Comparison of ENCODE assay signal across 1 cellular context in the genomic region with DNA sequence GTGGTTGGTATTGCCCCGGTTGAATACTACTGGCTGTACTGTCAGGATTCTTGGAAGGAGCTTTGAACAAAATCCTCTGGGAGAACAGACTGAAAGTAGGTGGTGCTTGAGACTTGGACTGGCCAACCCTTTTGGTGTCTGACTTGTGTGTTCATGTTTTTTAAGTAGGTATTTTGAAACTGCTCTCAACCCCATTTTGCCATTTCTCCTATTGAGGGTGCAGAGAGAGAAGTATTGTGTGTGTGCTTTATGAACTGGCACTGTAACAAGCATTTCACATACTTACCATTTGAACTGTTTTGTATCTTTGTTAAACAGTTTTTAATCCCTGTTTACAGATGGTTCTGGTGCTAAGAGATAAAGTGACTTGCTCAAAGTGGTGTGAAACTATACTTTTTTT.
A peak's percentile ranks its signal among the peaks of the same experiment; 100 is the strongest.
TF ChIP-seq lines count a peak whose summit lies in the region.

No MANE protein-coding gene starts in this region.

TF ChIP-seq in K562, 482 proteins besides CTCF, POLR2A, EP300 and RAD21 (continued from another document and continues in another):
- TF ChIP-seq, protein P1, sequence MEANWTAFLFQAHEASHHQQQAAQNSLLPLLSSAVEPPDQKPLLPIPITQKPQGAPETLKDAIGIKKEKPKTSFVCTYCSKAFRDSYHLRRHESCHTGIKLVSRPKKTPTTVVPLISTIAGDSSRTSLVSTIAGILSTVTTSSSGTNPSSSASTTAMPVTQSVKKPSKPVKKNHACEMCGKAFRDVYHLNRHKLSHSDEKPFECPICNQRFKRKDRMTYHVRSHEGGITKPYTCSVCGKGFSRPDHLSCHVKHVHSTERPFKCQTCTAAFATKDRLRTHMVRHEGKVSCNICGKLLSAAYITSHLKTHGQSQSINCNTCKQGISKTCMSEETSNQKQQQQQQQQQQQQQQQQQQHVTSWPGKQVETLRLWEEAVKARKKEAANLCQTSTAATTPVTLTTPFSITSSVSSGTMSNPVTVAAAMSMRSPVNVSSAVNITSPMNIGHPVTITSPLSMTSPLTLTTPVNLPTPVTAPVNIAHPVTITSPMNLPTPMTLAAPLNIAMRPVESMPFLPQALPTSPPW (CRISPR knock-in tag; IDR thresholded peaks at IDR 0.05), result no peak
- TF ChIP-seq PML (IDR thresholded peaks at IDR 0.05; ENCODE audit: low read length), result peak; percentile 83
- TF ChIP-seq TEAD2 (tag; IDR thresholded peaks at IDR 0.05), result no peak
- TF ChIP-seq HDAC8 (tag; IDR thresholded peaks at IDR 0.05), result no peak
- TF ChIP-seq MIER1 (IDR thresholded peaks at IDR 0.05; ENCODE audit: low read depth), result no peak
- TF ChIP-seq RHOXF2B (CRISPR knock-in tag; conservative IDR thresholded peaks at IDR 0.05), result no peak
- TF ChIP-seq KDM1A (IDR thresholded peaks at IDR 0.05), result no peak
- TF ChIP-seq ZNF3 (CRISPR knock-in tag; IDR thresholded peaks at IDR 0.05), result no peak
- no peak for TF ChIP-seq NRF1 (conservative IDR thresholded peaks at IDR 0.05 in 1 of 2, IDR thresholded peaks at IDR 0.05 in 1 of 2)
- no peak for TF ChIP-seq ASH1L (IDR thresholded peaks at IDR 0.05; ENCODE audit: borderline replicate concordance, low read depth, partially characterized antibody)
- TF ChIP-seq RCOR1 (IDR thresholded peaks at IDR 0.05; ENCODE audit: borderline replicate concordance in 1 of 2, low read depth in 2 of 2, low read length in 2 of 2), result no peak
- TF ChIP-seq TRIM28 (IDR thresholded peaks at IDR 0.05), result no peak
- TF ChIP-seq CHD4 (IDR thresholded peaks at IDR 0.05; ENCODE audit: insufficient read depth, insufficient replicate concordance, low read depth, low read length, poor library complexity, severe bottlenecking), result no peak
- TF ChIP-seq NR3C1 (CRISPR knock-in tag; IDR thresholded peaks at IDR 0.05), result no peak
- TF ChIP-seq, protein P2, sequence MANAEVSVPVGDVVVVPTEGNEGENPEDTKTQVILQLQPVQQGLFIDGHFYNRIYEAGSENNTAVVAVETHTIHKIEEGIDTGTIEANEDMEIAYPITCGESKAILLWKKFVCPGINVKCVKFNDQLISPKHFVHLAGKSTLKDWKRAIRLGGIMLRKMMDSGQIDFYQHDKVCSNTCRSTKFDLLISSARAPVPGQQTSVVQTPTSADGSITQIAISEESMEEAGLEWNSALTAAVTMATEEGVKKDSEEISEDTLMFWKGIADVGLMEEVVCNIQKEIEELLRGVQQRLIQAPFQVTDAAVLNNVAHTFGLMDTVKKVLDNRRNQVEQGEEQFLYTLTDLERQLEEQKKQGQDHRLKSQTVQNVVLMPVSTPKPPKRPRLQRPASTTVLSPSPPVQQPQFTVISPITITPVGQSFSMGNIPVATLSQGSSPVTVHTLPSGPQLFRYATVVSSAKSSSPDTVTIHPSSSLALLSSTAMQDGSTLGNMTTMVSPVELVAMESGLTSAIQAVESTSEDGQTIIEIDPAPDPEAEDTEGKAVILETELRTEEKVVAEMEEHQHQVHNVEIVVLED (CRISPR knock-in tag; IDR thresholded peaks at IDR 0.05), result no peak
- TF ChIP-seq, protein P3, sequence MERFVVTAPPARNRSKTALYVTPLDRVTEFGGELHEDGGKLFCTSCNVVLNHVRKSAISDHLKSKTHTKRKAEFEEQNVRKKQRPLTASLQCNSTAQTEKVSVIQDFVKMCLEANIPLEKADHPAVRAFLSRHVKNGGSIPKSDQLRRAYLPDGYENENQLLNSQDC (CRISPR knock-in tag; IDR thresholded peaks at IDR 0.05), result no peak
- TF ChIP-seq ZNF589 (CRISPR knock-in tag; IDR thresholded peaks at IDR 0.05; ENCODE audit: low read depth), result no peak
- TF ChIP-seq, protein P4, sequence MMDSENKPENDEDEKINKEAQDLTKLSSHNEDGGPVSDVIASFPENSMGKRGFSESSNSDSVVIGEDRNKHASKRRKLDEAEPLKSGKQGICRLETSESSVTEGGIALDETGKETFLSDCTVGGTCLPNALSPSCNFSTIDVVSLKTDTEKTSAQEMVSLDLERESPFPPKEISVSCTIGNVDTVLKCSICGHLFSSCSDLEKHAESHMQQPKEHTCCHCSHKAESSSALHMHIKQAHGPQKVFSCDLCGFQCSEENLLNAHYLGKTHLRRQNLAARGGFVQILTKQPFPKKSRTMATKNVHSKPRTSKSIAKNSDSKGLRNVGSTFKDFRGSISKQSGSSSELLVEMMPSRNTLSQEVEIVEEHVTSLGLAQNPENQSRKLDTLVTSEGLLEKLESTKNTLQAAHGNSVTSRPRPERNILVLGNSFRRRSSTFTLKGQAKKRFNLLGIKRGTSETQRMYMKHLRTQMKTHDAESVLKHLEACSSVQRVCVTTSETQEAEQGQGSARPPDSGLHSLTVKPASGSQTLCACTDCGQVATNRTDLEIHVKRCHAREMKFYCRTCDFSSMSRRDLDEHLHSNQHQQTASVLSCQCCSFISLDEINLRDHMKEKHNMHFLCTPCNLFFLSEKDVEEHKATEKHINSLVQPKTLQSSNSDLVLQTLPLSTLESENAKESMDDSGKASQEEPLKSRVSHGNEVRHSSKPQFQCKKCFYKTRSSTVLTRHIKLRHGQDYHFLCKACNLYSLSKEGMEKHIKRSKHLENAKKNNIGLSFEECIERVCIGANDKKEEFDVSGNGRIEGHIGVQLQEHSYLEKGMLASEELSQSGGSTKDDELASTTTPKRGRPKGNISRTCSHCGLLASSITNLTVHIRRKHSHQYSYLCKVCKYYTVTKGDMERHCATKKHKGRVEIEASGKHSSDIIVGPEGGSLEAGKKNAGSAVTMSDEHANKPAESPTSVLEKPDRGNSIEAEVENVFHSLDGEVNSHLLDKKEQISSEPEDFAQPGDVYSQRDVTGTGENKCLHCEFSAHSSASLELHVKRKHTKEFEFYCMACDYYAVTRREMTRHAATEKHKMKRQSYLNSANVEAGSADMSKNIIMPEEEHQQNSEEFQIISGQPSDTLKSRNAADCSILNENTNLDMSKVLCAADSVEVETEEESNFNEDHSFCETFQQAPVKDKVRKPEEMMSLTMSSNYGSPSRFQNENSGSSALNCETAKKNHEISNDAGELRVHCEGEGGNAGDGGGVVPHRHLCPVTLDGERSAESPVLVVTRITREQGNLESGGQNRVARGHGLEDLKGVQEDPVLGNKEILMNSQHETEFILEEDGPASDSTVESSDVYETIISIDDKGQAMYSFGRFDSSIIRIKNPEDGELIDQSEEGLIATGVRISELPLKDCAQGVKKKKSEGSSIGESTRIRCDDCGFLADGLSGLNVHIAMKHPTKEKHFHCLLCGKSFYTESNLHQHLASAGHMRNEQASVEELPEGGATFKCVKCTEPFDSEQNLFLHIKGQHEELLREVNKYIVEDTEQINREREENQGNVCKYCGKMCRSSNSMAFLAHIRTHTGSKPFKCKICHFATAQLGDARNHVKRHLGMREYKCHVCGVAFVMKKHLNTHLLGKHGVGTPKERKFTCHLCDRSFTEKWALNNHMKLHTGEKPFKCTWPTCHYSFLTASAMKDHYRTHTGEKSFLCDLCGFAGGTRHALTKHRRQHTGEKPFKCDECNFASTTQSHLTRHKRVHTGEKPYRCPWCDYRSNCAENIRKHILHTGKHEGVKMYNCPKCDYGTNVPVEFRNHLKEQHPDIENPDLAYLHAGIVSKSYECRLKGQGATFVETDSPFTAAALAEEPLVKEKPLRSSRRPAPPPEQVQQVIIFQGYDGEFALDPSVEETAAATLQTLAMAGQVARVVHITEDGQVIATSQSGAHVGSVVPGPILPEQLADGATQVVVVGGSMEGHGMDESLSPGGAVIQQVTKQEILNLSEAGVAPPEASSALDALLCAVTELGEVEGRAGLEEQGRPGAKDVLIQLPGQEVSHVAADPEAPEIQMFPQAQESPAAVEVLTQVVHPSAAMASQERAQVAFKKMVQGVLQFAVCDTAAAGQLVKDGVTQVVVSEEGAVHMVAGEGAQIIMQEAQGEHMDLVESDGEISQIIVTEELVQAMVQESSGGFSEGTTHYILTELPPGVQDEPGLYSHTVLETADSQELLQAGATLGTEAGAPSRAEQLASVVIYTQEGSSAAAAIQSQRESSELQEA (IDR thresholded peaks at IDR 0.05; ENCODE audit: low read depth), result no peak
- TF ChIP-seq ZNF436 (CRISPR knock-in tag; IDR thresholded peaks at IDR 0.05), result no peak
- TF ChIP-seq, protein P5, sequence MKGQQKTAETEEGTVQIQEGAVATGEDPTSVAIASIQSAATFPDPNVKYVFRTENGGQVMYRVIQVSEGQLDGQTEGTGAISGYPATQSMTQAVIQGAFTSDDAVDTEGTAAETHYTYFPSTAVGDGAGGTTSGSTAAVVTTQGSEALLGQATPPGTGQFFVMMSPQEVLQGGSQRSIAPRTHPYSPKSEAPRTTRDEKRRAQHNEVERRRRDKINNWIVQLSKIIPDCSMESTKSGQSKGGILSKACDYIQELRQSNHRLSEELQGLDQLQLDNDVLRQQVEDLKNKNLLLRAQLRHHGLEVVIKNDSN (CRISPR knock-in tag; IDR thresholded peaks at IDR 0.05), result no peak
- TF ChIP-seq MXI1 (IDR thresholded peaks at IDR 0.05; ENCODE audit: low read depth, low read length), result no peak
- TF ChIP-seq TBL1XR1 (IDR thresholded peaks at IDR 0.05; ENCODE audit: low read length in 2 of 2), result peak in 1 of 2 experiments; percentile 39; a peak in 1 of 4 replicates
- TF ChIP-seq, protein P6, sequence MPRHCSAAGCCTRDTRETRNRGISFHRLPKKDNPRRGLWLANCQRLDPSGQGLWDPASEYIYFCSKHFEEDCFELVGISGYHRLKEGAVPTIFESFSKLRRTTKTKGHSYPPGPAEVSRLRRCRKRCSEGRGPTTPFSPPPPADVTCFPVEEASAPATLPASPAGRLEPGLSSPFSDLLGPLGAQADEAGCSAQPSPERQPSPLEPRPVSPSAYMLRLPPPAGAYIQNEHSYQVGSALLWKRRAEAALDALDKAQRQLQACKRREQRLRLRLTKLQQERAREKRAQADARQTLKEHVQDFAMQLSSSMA (CRISPR knock-in tag; IDR thresholded peaks at IDR 0.05), result no peak
- no peak for TF ChIP-seq RBM22 (IDR thresholded peaks at IDR 0.05; ENCODE audit: low read depth, low read length, poor library complexity, severe bottlenecking)
- TF ChIP-seq CXXC5 (CRISPR knock-in tag; IDR thresholded peaks at IDR 0.05), result no peak
- TF ChIP-seq, protein P7, sequence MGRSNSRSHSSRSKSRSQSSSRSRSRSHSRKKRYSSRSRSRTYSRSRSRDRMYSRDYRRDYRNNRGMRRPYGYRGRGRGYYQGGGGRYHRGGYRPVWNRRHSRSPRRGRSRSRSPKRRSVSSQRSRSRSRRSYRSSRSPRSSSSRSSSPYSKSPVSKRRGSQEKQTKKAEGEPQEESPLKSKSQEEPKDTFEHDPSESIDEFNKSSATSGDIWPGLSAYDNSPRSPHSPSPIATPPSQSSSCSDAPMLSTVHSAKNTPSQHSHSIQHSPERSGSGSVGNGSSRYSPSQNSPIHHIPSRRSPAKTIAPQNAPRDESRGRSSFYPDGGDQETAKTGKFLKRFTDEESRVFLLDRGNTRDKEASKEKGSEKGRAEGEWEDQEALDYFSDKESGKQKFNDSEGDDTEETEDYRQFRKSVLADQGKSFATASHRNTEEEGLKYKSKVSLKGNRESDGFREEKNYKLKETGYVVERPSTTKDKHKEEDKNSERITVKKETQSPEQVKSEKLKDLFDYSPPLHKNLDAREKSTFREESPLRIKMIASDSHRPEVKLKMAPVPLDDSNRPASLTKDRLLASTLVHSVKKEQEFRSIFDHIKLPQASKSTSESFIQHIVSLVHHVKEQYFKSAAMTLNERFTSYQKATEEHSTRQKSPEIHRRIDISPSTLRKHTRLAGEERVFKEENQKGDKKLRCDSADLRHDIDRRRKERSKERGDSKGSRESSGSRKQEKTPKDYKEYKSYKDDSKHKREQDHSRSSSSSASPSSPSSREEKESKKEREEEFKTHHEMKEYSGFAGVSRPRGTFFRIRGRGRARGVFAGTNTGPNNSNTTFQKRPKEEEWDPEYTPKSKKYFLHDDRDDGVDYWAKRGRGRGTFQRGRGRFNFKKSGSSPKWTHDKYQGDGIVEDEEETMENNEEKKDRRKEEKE (IDR thresholded peaks at IDR 0.05; ENCODE audit: borderline replicate concordance in 1 of 2, control insufficient read depth in 1 of 2, low read depth in 2 of 2, low read length in 1 of 2), result no peak
- TF ChIP-seq ZNF23 (CRISPR knock-in tag; IDR thresholded peaks at IDR 0.05), result no peak
- TF ChIP-seq ARID1B (IDR thresholded peaks at IDR 0.05), result peak; percentile 94
- no peak for TF ChIP-seq HNRNPK (IDR thresholded peaks at IDR 0.05; ENCODE audit: low read depth, low read length, poor library complexity, severe bottlenecking)
- no peak for TF ChIP-seq ZNF707 (CRISPR knock-in tag; conservative IDR thresholded peaks at IDR 0.05)
- TF ChIP-seq, protein P8, sequence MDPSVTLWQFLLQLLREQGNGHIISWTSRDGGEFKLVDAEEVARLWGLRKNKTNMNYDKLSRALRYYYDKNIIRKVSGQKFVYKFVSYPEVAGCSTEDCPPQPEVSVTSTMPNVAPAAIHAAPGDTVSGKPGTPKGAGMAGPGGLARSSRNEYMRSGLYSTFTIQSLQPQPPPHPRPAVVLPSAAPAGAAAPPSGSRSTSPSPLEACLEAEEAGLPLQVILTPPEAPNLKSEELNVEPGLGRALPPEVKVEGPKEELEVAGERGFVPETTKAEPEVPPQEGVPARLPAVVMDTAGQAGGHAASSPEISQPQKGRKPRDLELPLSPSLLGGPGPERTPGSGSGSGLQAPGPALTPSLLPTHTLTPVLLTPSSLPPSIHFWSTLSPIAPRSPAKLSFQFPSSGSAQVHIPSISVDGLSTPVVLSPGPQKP (CRISPR knock-in tag; IDR thresholded peaks at IDR 0.05), result no peak
- TF ChIP-seq, protein P9, sequence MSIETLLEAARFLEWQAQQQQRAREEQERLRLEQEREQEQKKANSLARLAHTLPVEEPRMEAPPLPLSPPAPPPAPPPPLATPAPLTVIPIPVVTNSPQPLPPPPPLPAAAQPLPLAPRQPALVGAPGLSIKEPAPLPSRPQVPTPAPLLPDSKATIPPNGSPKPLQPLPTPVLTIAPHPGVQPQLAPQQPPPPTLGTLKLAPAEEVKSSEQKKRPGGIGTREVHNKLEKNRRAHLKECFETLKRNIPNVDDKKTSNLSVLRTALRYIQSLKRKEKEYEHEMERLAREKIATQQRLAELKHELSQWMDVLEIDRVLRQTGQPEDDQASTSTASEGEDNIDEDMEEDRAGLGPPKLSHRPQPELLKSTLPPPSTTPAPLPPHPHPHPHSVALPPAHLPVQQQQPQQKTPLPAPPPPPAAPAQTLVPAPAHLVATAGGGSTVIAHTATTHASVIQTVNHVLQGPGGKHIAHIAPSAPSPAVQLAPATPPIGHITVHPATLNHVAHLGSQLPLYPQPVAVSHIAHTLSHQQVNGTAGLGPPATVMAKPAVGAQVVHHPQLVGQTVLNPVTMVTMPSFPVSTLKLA (conservative IDR thresholded peaks at IDR 0.05), result 0 out of 4 replicates have a peak, but pooled peaks of 1 of the 2 experiments have one; percentile 43
- no peak for TF ChIP-seq HIVEP1 (CRISPR knock-in tag; IDR thresholded peaks at IDR 0.05)
